Comparison of ENCODE assay signal across 9 cellular contexts in the genomic region with DNA sequence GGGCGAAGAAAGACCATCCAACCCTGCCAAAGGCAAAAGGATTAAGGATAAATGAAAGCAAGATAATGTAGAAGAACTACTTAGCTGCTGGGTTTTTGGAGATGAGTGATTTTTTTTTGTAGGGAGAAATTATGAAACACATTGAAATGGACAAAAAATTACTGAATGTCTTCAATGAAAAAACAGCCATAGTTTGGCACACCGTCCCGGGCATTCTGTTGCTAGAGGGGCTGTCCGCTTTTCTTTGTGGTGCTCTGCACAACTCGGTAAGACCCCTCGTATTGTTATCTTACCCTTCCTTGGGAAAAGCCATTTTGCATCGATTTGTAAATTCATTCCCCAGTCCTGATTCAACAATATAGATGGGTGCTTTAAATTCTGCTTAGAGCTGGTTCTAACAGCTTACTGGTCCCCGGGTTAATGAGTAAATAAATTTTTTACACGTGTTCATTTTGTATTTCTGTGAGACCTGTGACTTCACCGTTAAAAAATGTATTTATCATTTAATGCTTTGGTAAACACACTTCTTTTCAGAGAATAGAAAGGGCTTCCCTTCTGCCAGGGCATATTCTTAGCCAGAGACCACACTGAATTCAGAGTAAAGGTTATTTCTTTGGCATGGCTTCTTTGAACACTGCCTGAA. TPM values are rescaled to one million over a fixed set of nuclear protein-coding genes. Genes with fewer than 3 reads are reported as not detected.
DNase-seq lines count a peak whose midpoint lies in the region; ATAC-seq and TF ChIP-seq lines count a peak whose summit lies in the region.
"Had no signal": no experiment of that assay in that cellular context is flagged by ENCODE, and none has a peak within 500 bp of the region (broad histone marks: within the 10 kb centered on the region; RNA-seq: fewer than 3 reads in every experiment).

No MANE protein-coding gene starts in this region.

- no peaks in the 10 kb centered on the region for H3K36me3 ChIP-seq in DND-41 (ENCODE audit: insufficient read depth, low read length)

- no peaks in the 10 kb centered on the region for H3K9me3 ChIP-seq in DND-41 (ENCODE audit: insufficient read depth, low read length, severe bottlenecking)

- H3K27me3 ChIP-seq in DND-41 (ENCODE audit: insufficient read depth, low read length, poor library complexity) = peaks cover 16% of the 10 kb centered on the region

- peaks cover 40% of the 10 kb centered on the region for H3K79me2 ChIP-seq in DND-41 (ENCODE audit: insufficient read depth, low read length)

- no peak for TF ChIP-seq CTCF in DND-41 (IDR thresholded peaks at IDR 0.05; ENCODE audit: borderline replicate concordance, extremely low read depth, low read length, poor library complexity, severe bottlenecking)
- no peak for TF ChIP-seq CTCF in epithelial cell of proximal tubule (conservative IDR thresholded peaks at IDR 0.05; ENCODE audit: low read depth, low read length)
- TF ChIP-seq CTCF in retinal pigment epithelial cell (conservative IDR thresholded peaks at IDR 0.05; ENCODE audit: low read depth, low read length) = no peak

- H3K4me3 ChIP-seq in DND-41 (ENCODE audit: low read depth in 1 of 2, low read length in 2 of 2) (peak overlapping the region; percentile 79 to 85), epithelial cell of proximal tubule (ENCODE audit: low read depth, low read length) (peak overlapping the region; percentile 85), retinal pigment epithelial cell (ENCODE audit: low read length) (peak overlapping the region; percentile 81)

- H3K9ac ChIP-seq in DND-41 (ENCODE audit: low read depth, low read length) = peak overlapping the region; percentile 68

- peak overlapping the region; percentile 95 for H3K27ac ChIP-seq in DND-41 (ENCODE audit: low read length)

- H3K4me2 ChIP-seq in DND-41 (ENCODE audit: insufficient read depth, low read length) = peak overlapping the region; percentile 71

- H4K20me1 ChIP-seq in DND-41 (ENCODE audit: insufficient read depth, low read length) = peaks cover 16% of the 10 kb centered on the region; the same call in 1 of the 2 replicates

- peak overlapping the region; percentile 87 for H2AFZ ChIP-seq in DND-41 (ENCODE audit: low read depth, low read length)

- DNase-seq in DND-41 (no peak), NCI-H345 (lab: John Stamatoyannopoulos, UW) (peak; percentile 69), epithelial cell of proximal tubule (ENCODE audit: low read depth) (peak; percentile 70), retinal pigment epithelial cell (ENCODE audit: low read depth) (no peak), NOMO-1 (lab: John Stamatoyannopoulos, UW; ENCODE audit: unreplicated experiment in 2 of 2) (no peak), GM03348 (ENCODE audit: low spot score) (no peak), iPS-NIHi7 (ENCODE audit: extremely low spot score) (no peak)

- peaks cover 35% of the 10 kb centered on the region for H3K4me1 ChIP-seq in DND-41 (ENCODE audit: insufficient read depth, low read length)

- no peak for ATAC-seq in DND-41 (ENCODE audit: insufficient read depth, low read depth)
- ATAC-seq in HG02870 (IDR thresholded peaks at IDR 0.05; ENCODE audit: unreplicated experiment) = no peak

RNA-seq across cellular contexts. Expression of a gene that starts 0.9 kb away (rescaled TPM):
- 127 and 128 TPM in 2 replicates for total RNA-seq in epithelial cell of proximal tubule

RNA-seq across cellular contexts. Expression of a gene that starts 39.9 kb away (rescaled TPM):
- total RNA-seq in epithelial cell of proximal tubule = 9.7 and 9.8 TPM in 2 replicates
- total RNA-seq: activated naive CD8-positive, alpha-beta T cell treated with anti-CD3 and anti-CD28 coated beads, Interleukin-2, amount 10 ng/mL, durations not matched to agents 7 days and 5 days had no signal

Comparison
In these comparisons a context has a peak if more than half of its experiments do, and no peak if none do; other contexts are left out.
1. DNase-seq: peak in NCI-H345 (single experiment) and epithelial cell of proximal tubule (single experiment); none in DND-41 (single experiment), retinal pigment epithelial cell (single experiment), NOMO-1 (0 of 2), GM03348 (single experiment) and iPS-NIHi7 (single experiment).
2. Peak in every context shown above with its lines, with median percentiles within 50 percentile points of each other: H3K4me3 ChIP-seq.